Comparison of ENCODE assay signal across 8 cellular contexts in genomic region chr5:167723254-167723871, GRCh38.
DNase-seq lines count a peak whose midpoint lies in the region; ATAC-seq, FAIRE-seq and TF ChIP-seq lines count a peak whose summit lies in the region.

No MANE protein-coding gene starts in this region.

- no peaks in the 10 kb centered on the region for H4K20me1 ChIP-seq in MM.1S (ENCODE audit: insufficient read depth, low read length)

- H3K9me3 Mint-ChIP-seq in activated naive CD8-positive, alpha-beta T cell treated with anti-CD3 and anti-CD28 coated beads, Interleukin-2, amount 10 ng/mL, durations not matched to agents 7 days and 5 days, result no peaks in the 10 kb centered on the region

- H3K9me3 ChIP-seq in MM.1S (replicated peaks; ENCODE audit: insufficient read depth, low read length) (no peaks in the 10 kb centered on the region), psoas muscle (no peaks in the 10 kb centered on the region)

- H3K9me2 ChIP-seq in MM.1S (replicated peaks; ENCODE audit: insufficient read depth, low read length), result no peaks in the 10 kb centered on the region

- no peaks in the 10 kb centered on the region for H3F3A ChIP-seq in MM.1S (ENCODE audit: insufficient read depth, low read length)

- H3K27me3 ChIP-seq in MM.1S (replicated peaks; ENCODE audit: insufficient read depth, low read length) (no peaks in the 10 kb centered on the region), psoas muscle (ENCODE audit: insufficient read depth in 3 of 3, low read length in 2 of 3) (no peaks in the 10 kb centered on the region)

- H3K27ac Mint-ChIP-seq in activated naive CD8-positive, alpha-beta T cell treated with anti-CD3 and anti-CD28 coated beads, Interleukin-2, amount 10 ng/mL, durations not matched to agents 7 days and 5 days, result no peak overlapping the region

- peak; percentile 94 for FAIRE-seq in GM12892 (lab: Jason Lieb, UNC)

- H3K79me2 ChIP-seq in MM.1S (ENCODE audit: low read length), result no peaks in the 10 kb centered on the region

- no peaks in the 10 kb centered on the region for H3K36me3 Mint-ChIP-seq in activated naive CD8-positive, alpha-beta T cell treated with anti-CD3 and anti-CD28 coated beads, Interleukin-2, amount 10 ng/mL, durations not matched to agents 7 days and 5 days

- no peak overlapping the region for H3K4me3 Mint-ChIP-seq in activated naive CD8-positive, alpha-beta T cell treated with anti-CD3 and anti-CD28 coated beads, Interleukin-2, amount 10 ng/mL, durations not matched to agents 7 days and 5 days

- no peak for TF ChIP-seq POLR2A in GM12892 (IDR thresholded peaks at IDR 0.05; ENCODE audit: low read depth, low read length)

- H3K4me1 ChIP-seq in MM.1S (ENCODE audit: low read length) (peaks cover 13% of the 10 kb centered on the region), psoas muscle (no peaks in the 10 kb centered on the region)

- peaks cover 5% of the 10 kb centered on the region for H3K4me1 Mint-ChIP-seq in activated naive CD8-positive, alpha-beta T cell treated with anti-CD3 and anti-CD28 coated beads, Interleukin-2, amount 10 ng/mL, durations not matched to agents 7 days and 5 days

- POLR2A ChIA-PET in HEK293T (lab: Yijun Ruan, JAX), result no interaction called here
- POLR2A ChIA-PET in activated naive CD8-positive, alpha-beta T cell treated with anti-CD3 and anti-CD28 coated beads, Interleukin-2, amount 10 ng/mL, durations not matched to agents 7 days and 5 days (lab: Charles Lee), result no interaction called here

- CTCF ChIA-PET in HEK293T (lab: Yijun Ruan, JAX), result interaction anchor here (0.6 to 1.6 kb wide), 6 partner anchors 10 to 339 kb away, joined by 3 to 6 read pairs (median 3); no protein-coding TSS in a partner anchor

- H3K27ac ChIP-seq in MM.1S (ENCODE audit: low read length), result no peak overlapping the region
- H3K27ac ChIP-seq in psoas muscle, result no peak overlapping the region

- 19 to 25% (median 24%) methylated on average over 9 of the region's 9 CpGs for WGBS in psoas muscle, 3 donors

- H3K4me3 ChIP-seq in MM.1S (ENCODE audit: low read length), result no peak overlapping the region
- no peak overlapping the region for H3K4me3 ChIP-seq in psoas muscle

- ATAC-seq in activated naive CD8-positive, alpha-beta T cell treated with anti-CD3 and anti-CD28 coated beads, Interleukin-2, amount 10 ng/mL, durations not matched to agents 7 days and 5 days (ENCODE audit: low read depth), result peak; percentile 61
- peak in 1 of 4 donors; percentile 46 for ATAC-seq in psoas muscle

- peak; percentile 25 for DNase-seq in GM12892 (ENCODE audit: insufficient read length)
- peak; percentile 85 for DNase-seq in HEK293T (ENCODE audit: extremely low spot score)
- DNase-seq in MM.1S, result peak; percentile 80
- peak; percentile 57 for DNase-seq in SKM-1 (lab: John Stamatoyannopoulos, UW; ENCODE audit: unreplicated experiment)
- peak; percentile 51 for DNase-seq in activated naive CD8-positive, alpha-beta T cell treated with anti-CD3 and anti-CD28 coated beads, Interleukin-2, amount 10 ng/mL, durations not matched to agents 7 days and 5 days
- DNase-seq in cardiac septum (ENCODE audit: low spot score), result peak; percentile 84
- DNase-seq in psoas muscle, result peak; percentile 43 to 68
- DNase-seq in COLO668 (lab: John Stamatoyannopoulos, UW; ENCODE audit: unreplicated experiment), result no peak

- H3K27me3 Mint-ChIP-seq in activated naive CD8-positive, alpha-beta T cell treated with anti-CD3 and anti-CD28 coated beads, Interleukin-2, amount 10 ng/mL, durations not matched to agents 7 days and 5 days, result no peaks in the 10 kb centered on the region

- intact Hi-C loops in cardiac septum (cut with DNase I) (loop anchor here (5.0 kb wide), 2 partner anchors 304 to 499 kb away; no protein-coding TSS in a partner anchor), psoas muscle (cut with DNase I) (loop anchor here (5.0 to 10.0 kb wide), 2 partner anchors 491 to 494 kb away; no protein-coding TSS in a partner anchor)

- H3K36me3 ChIP-seq in MM.1S (replicated peaks; ENCODE audit: insufficient read depth, low read length), result no peaks in the 10 kb centered on the region
- H3K36me3 ChIP-seq in psoas muscle (ENCODE audit: insufficient read depth in 1 of 2, low read depth in 1 of 2), result no peaks in the 10 kb centered on the region

- no peak overlapping the region for H3K9ac ChIP-seq in MM.1S (ENCODE audit: low read length)

- TF ChIP-seq CTCF in MM.1S (IDR thresholded peaks at IDR 0.05; ENCODE audit: low read length) (peak; percentile 84), psoas muscle (IDR thresholded peaks at IDR 0.05) (peak; percentile 67)

- H3K4me2 ChIP-seq in MM.1S (ENCODE audit: low read depth, low read length), result no peak overlapping the region

- peak overlapping the region; percentile 57 for H2AFZ ChIP-seq in MM.1S (ENCODE audit: low read length)

TF ChIP-seq in HEK293T, 16 proteins besides CTCF, POLR2A, EP300 and RAD21:
- TF ChIP-seq L3MBTL2 (conservative IDR thresholded peaks at IDR 0.05) (peak; percentile 57), NFRKB (IDR thresholded peaks at IDR 0.05) (no peak)
TF ChIP-seq in HEK293T: peak in this region for 1.
